In genomic region chr14:34088918-34089317, GRCh38 we compare ENCODE assay signal across 24 cellular contexts.
"Had no signal": no experiment of that assay in that cellular context is flagged by ENCODE, and none has a peak within 500 bp of the region (broad histone marks: within the 10 kb centered on the region; RNA-seq: fewer than 3 reads in every experiment).

No MANE protein-coding gene starts in this region.

- ATAC-seq: foreskin keratinocyte; heart right ventricle; left cardiac atrium; left lung; left ventricle myocardium superior; lower lobe of right lung; mucosa of descending colon; naive thymus-derived CD4-positive, alpha-beta T cell; natural killer cell had no signal

- H3K9me3 ChIP-seq: esophagus muscularis mucosa, left lung, lower lobe of right lung, mucosa of descending colon had no signal

- H3K27me3 ChIP-seq: esophagus muscularis mucosa, heart right ventricle, left lung had no signal

- H3K4me1 ChIP-seq: foreskin keratinocyte, left lung, lower lobe of right lung had no signal

- H3K36me3 ChIP-seq: esophagus muscularis mucosa, heart right ventricle, left lung, lower lobe of right lung had no signal

- H3K4me3 ChIP-seq: coronary artery, dorsolateral prefrontal cortex, esophagus muscularis mucosa, heart right ventricle, left lung, lower lobe of right lung, mucosa of descending colon had no signal

- DNase-seq: dermis blood vessel endothelial cell; dorsolateral prefrontal cortex; effector CD4-positive, alpha-beta T cell; effector memory CD4-positive, alpha-beta T cell; foreskin keratinocyte; glutamatergic neuron; head of caudate nucleus; heart right ventricle; hippocampal formation; left cardiac atrium; left lung; left ventricle myocardium superior; lower lobe of right lung; mesenchymal stem cell; mucosa of descending colon; naive thymus-derived CD4-positive, alpha-beta T cell; natural killer cell had no signal

- FAIRE-seq: colon, endothelial cell of umbilical vein, frontal cortex, islet of Langerhans, keratinocyte had no signal

- H3K27ac ChIP-seq: coronary artery, dorsolateral prefrontal cortex, esophagus muscularis mucosa, foreskin keratinocyte, heart right ventricle, left lung, lower lobe of right lung had no signal
